Comparison of ENCODE assay signal across 2 cellular contexts in genomic region chr14:55954108-55954507, GRCh38.
TF ChIP-seq lines count a peak whose summit lies in the region.

No MANE protein-coding gene starts in this region.

TF ChIP-seq in H1, 55 proteins besides CTCF, POLR2A, EP300 and RAD21 (continued from another document):
- TF ChIP-seq POLR2AphosphoS5 (IDR thresholded peaks at IDR 0.05; ENCODE audit: low read depth, low read length) (no peak), RNF2 (IDR thresholded peaks at IDR 0.05; ENCODE audit: borderline replicate concordance, low read depth, low read length, missing control alignments, poor library complexity, severe bottlenecking) (no peak), SIX5 (IDR thresholded peaks at IDR 0.05; ENCODE audit: low read depth, low read length) (no peak), MAFK (IDR thresholded peaks at IDR 0.05; ENCODE audit: low read depth, low read length) (no peak), ZNF274 (IDR thresholded peaks at IDR 0.05; ENCODE audit: borderline replicate concordance, extremely low read depth, low read length) (no peak)
TF ChIP-seq in H1: peak in this region for 0.

TF ChIP-seq in GM23338, 12 proteins besides CTCF, POLR2A, EP300 and RAD21 (continued from another document):
- no peak for TF ChIP-seq REST (IDR thresholded peaks at IDR 0.05; ENCODE audit: unreplicated experiment)
- no peak for TF ChIP-seq CREB1 (CRISPR knock-in tag; IDR thresholded peaks at IDR 0.05; ENCODE audit: low read depth)
- no peak for TF ChIP-seq STAT1 (IDR thresholded peaks at IDR 0.05; ENCODE audit: unreplicated experiment)
- TF ChIP-seq ZNF331 (CRISPR knock-in tag; IDR thresholded peaks at IDR 0.05; ENCODE audit: low read depth): no peak
- no peak for TF ChIP-seq NANOG (IDR thresholded peaks at IDR 0.05; ENCODE audit: borderline replicate concordance)
- no peak for TF ChIP-seq POLR2AphosphoS5 (IDR thresholded peaks at IDR 0.05; ENCODE audit: low read depth)
- no peak for TF ChIP-seq JUNB (IDR thresholded peaks at IDR 0.05; ENCODE audit: unreplicated experiment)
- no peak for TF ChIP-seq ZNF462 (CRISPR knock-in tag; IDR thresholded peaks at IDR 0.05)
- no peak for TF ChIP-seq ZNF114 (CRISPR knock-in tag; IDR thresholded peaks at IDR 0.05)
- no peak for TF ChIP-seq EZH2phosphoT487 (IDR thresholded peaks at IDR 0.05; ENCODE audit: unreplicated experiment)
